1 cellular context compared by ENCODE assay signal in the genomic region with DNA sequence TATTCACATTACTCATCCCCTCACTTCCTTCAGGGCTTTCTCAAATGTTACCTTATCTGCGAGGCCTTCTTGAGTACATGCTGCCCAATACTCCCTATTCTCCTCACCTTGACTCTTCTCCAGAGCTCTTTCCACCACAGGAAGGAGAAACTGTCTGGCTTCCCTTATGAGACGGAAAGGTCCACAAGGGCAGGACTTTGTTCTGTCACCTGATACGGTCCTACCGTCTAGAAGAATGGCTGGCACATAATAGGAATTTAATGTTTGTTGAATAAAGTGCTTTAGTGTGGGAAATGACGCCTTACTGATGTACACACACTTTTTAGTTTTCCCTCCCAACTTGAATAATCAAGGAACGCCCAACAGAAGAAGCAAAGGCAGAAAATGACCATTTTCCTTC.
TF ChIP-seq lines count a peak whose summit lies in the region.

No MANE protein-coding gene starts in this region.

TF ChIP-seq in HCT116, 20 proteins besides CTCF, POLR2A, EP300 and RAD21 (continued from another document):
- TF ChIP-seq ZBTB33 (IDR thresholded peaks at IDR 0.05; ENCODE audit: extremely low read depth, insufficient replicate concordance, low read length) (no peak), TCF7L2 (IDR thresholded peaks at IDR 0.05; ENCODE audit: borderline replicate concordance, extremely low read depth, insufficient read depth, insufficient read length) (no peak), CBX3 (IDR thresholded peaks at IDR 0.05; ENCODE audit: low read depth) (no peak), CEBPB (IDR thresholded peaks at IDR 0.05; ENCODE audit: low read depth) (no peak), SIN3A (IDR thresholded peaks at IDR 0.05; ENCODE audit: low read depth) (no peak)
- TF ChIP-seq, protein P1, sequence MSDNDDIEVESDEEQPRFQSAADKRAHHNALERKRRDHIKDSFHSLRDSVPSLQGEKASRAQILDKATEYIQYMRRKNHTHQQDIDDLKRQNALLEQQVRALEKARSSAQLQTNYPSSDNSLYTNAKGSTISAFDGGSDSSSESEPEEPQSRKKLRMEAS (IDR thresholded peaks at IDR 0.05), result no peak
- TF ChIP-seq, protein P2, sequence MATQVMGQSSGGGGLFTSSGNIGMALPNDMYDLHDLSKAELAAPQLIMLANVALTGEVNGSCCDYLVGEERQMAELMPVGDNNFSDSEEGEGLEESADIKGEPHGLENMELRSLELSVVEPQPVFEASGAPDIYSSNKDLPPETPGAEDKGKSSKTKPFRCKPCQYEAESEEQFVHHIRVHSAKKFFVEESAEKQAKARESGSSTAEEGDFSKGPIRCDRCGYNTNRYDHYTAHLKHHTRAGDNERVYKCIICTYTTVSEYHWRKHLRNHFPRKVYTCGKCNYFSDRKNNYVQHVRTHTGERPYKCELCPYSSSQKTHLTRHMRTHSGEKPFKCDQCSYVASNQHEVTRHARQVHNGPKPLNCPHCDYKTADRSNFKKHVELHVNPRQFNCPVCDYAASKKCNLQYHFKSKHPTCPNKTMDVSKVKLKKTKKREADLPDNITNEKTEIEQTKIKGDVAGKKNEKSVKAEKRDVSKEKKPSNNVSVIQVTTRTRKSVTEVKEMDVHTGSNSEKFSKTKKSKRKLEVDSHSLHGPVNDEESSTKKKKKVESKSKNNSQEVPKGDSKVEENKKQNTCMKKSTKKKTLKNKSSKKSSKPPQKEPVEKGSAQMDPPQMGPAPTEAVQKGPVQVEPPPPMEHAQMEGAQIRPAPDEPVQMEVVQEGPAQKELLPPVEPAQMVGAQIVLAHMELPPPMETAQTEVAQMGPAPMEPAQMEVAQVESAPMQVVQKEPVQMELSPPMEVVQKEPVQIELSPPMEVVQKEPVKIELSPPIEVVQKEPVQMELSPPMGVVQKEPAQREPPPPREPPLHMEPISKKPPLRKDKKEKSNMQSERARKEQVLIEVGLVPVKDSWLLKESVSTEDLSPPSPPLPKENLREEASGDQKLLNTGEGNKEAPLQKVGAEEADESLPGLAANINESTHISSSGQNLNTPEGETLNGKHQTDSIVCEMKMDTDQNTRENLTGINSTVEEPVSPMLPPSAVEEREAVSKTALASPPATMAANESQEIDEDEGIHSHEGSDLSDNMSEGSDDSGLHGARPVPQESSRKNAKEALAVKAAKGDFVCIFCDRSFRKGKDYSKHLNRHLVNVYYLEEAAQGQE (IDR thresholded peaks at IDR 0.05; ENCODE audit: low read depth), result no peak
TF ChIP-seq in HCT116: peak in this region for 0.
